2 cellular contexts compared by ENCODE assay signal in the genomic region with DNA sequence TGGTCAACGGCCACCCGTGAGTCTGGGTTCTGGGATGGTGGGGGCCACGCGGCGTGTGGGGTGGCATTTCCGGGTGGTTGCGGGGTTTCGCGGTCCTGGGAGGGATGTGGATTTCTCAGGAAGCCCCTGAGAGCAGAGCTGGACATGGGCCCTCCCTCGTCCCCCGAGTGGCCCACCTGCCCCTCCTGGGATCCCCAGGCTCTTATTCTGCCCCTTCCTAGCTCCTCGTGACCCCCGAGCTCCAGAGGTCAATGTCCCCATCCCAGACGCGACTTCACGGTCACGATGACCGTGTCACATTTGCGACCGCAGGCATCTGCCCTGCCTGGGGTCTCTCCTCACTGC.
TF ChIP-seq lines count a peak whose summit lies in the region.

No MANE protein-coding gene starts in this region.

TF ChIP-seq in SK-N-SH, 30 proteins besides CTCF, POLR2A, EP300 and RAD21 (continued from another document):
- TF ChIP-seq, protein P1, sequence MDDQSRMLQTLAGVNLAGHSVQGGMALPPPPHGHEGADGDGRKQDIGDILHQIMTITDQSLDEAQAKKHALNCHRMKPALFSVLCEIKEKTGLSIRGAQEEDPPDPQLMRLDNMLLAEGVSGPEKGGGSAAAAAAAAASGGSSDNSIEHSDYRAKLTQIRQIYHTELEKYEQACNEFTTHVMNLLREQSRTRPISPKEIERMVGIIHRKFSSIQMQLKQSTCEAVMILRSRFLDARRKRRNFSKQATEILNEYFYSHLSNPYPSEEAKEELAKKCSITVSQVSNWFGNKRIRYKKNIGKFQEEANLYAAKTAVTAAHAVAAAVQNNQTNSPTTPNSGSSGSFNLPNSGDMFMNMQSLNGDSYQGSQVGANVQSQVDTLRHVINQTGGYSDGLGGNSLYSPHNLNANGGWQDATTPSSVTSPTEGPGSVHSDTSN (IDR thresholded peaks at IDR 0.05), result no peak
- TF ChIP-seq MXI1 (IDR thresholded peaks at IDR 0.05; ENCODE audit: low read depth, low read length), result no peak
- TF ChIP-seq SIN3A (IDR thresholded peaks at IDR 0.05; ENCODE audit: borderline replicate concordance, low read depth, low read length), result no peak
- no peak for TF ChIP-seq CHD2 (IDR thresholded peaks at IDR 0.05; ENCODE audit: low read length, partially characterized antibody)
- TF ChIP-seq ELF1 (IDR thresholded peaks at IDR 0.05), result no peak
- TF ChIP-seq TCF12 (IDR thresholded peaks at IDR 0.05), result no peak
- TF ChIP-seq FOXJ3 (CRISPR knock-in tag; IDR thresholded peaks at IDR 0.05), result no peak
- no peak for TF ChIP-seq RCOR1 (IDR thresholded peaks at IDR 0.05; ENCODE audit: low read length)
- TF ChIP-seq TEAD4 (IDR thresholded peaks at IDR 0.05; ENCODE audit: borderline replicate concordance, insufficient read depth), result no peak

TF ChIP-seq in SK-N-SH treated with all-trans-retinoic acid at 6 μM for 48 hours, 23 proteins besides CTCF, POLR2A, EP300 and RAD21 (continued from another document):
- TF ChIP-seq, protein P2, sequence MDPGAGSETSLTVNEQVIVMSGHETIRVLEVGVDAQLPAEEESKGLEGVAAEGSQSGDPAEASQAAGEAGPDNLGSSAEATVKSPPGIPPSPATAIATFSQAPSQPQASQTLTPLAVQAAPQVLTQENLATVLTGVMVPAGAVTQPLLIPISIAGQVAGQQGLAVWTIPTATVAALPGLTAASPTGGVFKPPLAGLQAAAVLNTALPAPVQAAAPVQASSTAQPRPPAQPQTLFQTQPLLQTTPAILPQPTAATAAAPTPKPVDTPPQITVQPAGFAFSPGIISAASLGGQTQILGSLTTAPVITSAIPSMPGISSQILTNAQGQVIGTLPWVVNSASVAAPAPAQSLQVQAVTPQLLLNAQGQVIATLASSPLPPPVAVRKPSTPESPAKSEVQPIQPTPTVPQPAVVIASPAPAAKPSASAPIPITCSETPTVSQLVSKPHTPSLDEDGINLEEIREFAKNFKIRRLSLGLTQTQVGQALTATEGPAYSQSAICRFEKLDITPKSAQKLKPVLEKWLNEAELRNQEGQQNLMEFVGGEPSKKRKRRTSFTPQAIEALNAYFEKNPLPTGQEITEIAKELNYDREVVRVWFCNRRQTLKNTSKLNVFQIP (CRISPR knock-in tag; IDR thresholded peaks at IDR 0.05; ENCODE audit: borderline replicate concordance, low read depth), result no peak
- no peak for TF ChIP-seq ZFP3 (CRISPR knock-in tag; IDR thresholded peaks at IDR 0.05)
- no peak for TF ChIP-seq ZC3H10 (CRISPR knock-in tag; IDR thresholded peaks at IDR 0.05)
- TF ChIP-seq, protein P3, sequence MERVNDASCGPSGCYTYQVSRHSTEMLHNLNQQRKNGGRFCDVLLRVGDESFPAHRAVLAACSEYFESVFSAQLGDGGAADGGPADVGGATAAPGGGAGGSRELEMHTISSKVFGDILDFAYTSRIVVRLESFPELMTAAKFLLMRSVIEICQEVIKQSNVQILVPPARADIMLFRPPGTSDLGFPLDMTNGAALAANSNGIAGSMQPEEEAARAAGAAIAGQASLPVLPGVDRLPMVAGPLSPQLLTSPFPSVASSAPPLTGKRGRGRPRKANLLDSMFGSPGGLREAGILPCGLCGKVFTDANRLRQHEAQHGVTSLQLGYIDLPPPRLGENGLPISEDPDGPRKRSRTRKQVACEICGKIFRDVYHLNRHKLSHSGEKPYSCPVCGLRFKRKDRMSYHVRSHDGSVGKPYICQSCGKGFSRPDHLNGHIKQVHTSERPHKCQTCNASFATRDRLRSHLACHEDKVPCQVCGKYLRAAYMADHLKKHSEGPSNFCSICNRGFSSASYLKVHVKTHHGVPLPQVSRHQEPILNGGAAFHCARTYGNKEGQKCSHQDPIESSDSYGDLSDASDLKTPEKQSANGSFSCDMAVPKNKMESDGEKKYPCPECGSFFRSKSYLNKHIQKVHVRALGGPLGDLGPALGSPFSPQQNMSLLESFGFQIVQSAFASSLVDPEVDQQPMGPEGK (CRISPR knock-in tag; IDR thresholded peaks at IDR 0.05; ENCODE audit: borderline replicate concordance), result no peak
- no peak for TF ChIP-seq RARB (CRISPR knock-in tag; IDR thresholded peaks at IDR 0.05)
- TF ChIP-seq, protein P4, sequence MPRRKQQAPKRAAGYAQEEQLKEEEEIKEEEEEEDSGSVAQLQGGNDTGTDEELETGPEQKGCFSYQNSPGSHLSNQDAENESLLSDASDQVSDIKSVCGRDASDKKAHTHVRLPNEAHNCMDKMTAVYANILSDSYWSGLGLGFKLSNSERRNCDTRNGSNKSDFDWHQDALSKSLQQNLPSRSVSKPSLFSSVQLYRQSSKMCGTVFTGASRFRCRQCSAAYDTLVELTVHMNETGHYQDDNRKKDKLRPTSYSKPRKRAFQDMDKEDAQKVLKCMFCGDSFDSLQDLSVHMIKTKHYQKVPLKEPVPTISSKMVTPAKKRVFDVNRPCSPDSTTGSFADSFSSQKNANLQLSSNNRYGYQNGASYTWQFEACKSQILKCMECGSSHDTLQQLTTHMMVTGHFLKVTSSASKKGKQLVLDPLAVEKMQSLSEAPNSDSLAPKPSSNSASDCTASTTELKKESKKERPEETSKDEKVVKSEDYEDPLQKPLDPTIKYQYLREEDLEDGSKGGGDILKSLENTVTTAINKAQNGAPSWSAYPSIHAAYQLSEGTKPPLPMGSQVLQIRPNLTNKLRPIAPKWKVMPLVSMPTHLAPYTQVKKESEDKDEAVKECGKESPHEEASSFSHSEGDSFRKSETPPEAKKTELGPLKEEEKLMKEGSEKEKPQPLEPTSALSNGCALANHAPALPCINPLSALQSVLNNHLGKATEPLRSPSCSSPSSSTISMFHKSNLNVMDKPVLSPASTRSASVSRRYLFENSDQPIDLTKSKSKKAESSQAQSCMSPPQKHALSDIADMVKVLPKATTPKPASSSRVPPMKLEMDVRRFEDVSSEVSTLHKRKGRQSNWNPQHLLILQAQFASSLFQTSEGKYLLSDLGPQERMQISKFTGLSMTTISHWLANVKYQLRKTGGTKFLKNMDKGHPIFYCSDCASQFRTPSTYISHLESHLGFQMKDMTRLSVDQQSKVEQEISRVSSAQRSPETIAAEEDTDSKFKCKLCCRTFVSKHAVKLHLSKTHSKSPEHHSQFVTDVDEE (CRISPR knock-in tag; IDR thresholded peaks at IDR 0.05), result no peak
- TF ChIP-seq SNAI2 (CRISPR knock-in tag; IDR thresholded peaks at IDR 0.05), result no peak
- TF ChIP-seq GLIS3 (CRISPR knock-in tag; IDR thresholded peaks at IDR 0.05), result no peak
